In genomic region chr7:134640842-134641715, GRCh38 we compare ENCODE assay signal across 24 cellular contexts. TPM values are rescaled to one million over a fixed set of nuclear protein-coding genes. Genes with fewer than 3 reads are reported as not detected.
DNase-seq lines count a peak whose midpoint lies in the region; ATAC-seq and TF ChIP-seq lines count a peak whose summit lies in the region.
"Had no signal": no experiment of that assay in that cellular context is flagged by ENCODE, and none has a peak within 500 bp of the region (broad histone marks: within the 10 kb centered on the region; RNA-seq: fewer than 3 reads in every experiment).

No MANE protein-coding gene starts in this region.

- H3K23ac ChIP-seq in mesendoderm (ENCODE audit: low read length) = no peak overlapping the region

- CTCF ChIA-PET in activated CD4-positive, alpha-beta T cell treated with anti-CD3 and anti-CD28 coated beads for 36 hours (lab: Charles Lee) = interaction anchor here (0.8 to 1.1 kb wide), 4 partner anchors 8 to 31 kb away, joined by 3 to 6 read pairs (median 4); no protein-coding TSS in a partner anchor
- CTCF ChIA-PET in Calu3 (lab: Charles Lee) = no interaction called here

- H3K18ac ChIP-seq in mesendoderm (ENCODE audit: low read length) = no peak overlapping the region

- no peak overlapping the region for H3K27ac ChIP-seq in mesendoderm (ENCODE audit: low read depth, low read length)
- H3K27ac ChIP-seq in aorta (ENCODE audit: low read depth in 1 of 2, low read length in 2 of 2) = no peak overlapping the region
- H3K27ac ChIP-seq: brain microvascular endothelial cell, colonic mucosa, skin epidermis, testis had no signal

- H3K27me3 Mint-ChIP-seq in activated CD4-positive, alpha-beta T cell treated with anti-CD3 and anti-CD28 coated beads for 36 hours = no peaks in the 10 kb centered on the region
- H3K27me3 Mint-ChIP-seq in Calu3 (ENCODE audit: unreplicated experiment) = no peaks in the 10 kb centered on the region
- no peaks in the 10 kb centered on the region for H3K27me3 Mint-ChIP-seq in activated naive CD8-positive, alpha-beta T cell
- H3K27me3 Mint-ChIP-seq: activated naive CD8-positive, alpha-beta T cell treated with anti-CD3 and anti-CD28 coated beads, Interleukin-2, amount 10 ng/mL, durations not matched to agents 7 days and 5 days; stimulated activated memory B cell treated with anti-CD40 and anti-IgM and Interleukin-4, amounts not matched to agents 10 μg/mL and 1 μg/mL and 100 μg/mL, for 72 hours had no signal

- H3K36me3 ChIP-seq in mesendoderm (ENCODE audit: control insufficient read depth, insufficient read depth, low read length) (no peaks in the 10 kb centered on the region), aorta (ENCODE audit: control insufficient read depth in 1 of 2, insufficient read depth in 2 of 2, low read length in 1 of 2) (no peaks in the 10 kb centered on the region)
- H3K36me3 ChIP-seq: brain microvascular endothelial cell, colonic mucosa had no signal

- H3K79me1 ChIP-seq in mesendoderm (ENCODE audit: low read length) = no peaks in the 10 kb centered on the region

- no peak overlapping the region for H3K56ac ChIP-seq in mesendoderm (ENCODE audit: low read length)

- H3K4me3 ChIP-seq in mesendoderm (ENCODE audit: low read length) (no peak overlapping the region), aorta (ENCODE audit: low read length in 2 of 2) (no peak overlapping the region)
- H3K4me3 ChIP-seq: colonic mucosa, skin epidermis, testis had no signal

- H3K4me1 Mint-ChIP-seq in activated CD4-positive, alpha-beta T cell treated with anti-CD3 and anti-CD28 coated beads for 36 hours = peaks cover 56% of the 10 kb centered on the region
- peaks cover 47% of the 10 kb centered on the region for H3K4me1 Mint-ChIP-seq in Calu3 (ENCODE audit: low read depth, unreplicated experiment)
- peaks cover 29% of the 10 kb centered on the region for H3K4me1 Mint-ChIP-seq in activated naive CD8-positive, alpha-beta T cell (ENCODE audit: low read depth)
- H3K4me1 Mint-ChIP-seq: endodermal cell had no signal

- peak overlapping the region; percentile 76 for H4K8ac ChIP-seq in mesendoderm (ENCODE audit: low read depth, low read length)

- peak; percentile 42 for ATAC-seq in activated CD4-positive, alpha-beta T cell treated with anti-CD3 and anti-CD28 coated beads for 36 hours
- ATAC-seq in aorta (ENCODE audit: low FRiP score) (no peak), GM21381 (IDR thresholded peaks at IDR 0.05; ENCODE audit: unreplicated experiment) (no peak)
- ATAC-seq: SK-N-SH treated with all-trans-retinoic acid at 6 μM for 48 hours; stimulated activated memory B cell treated with anti-CD40 and anti-IgM and Interleukin-4, amounts not matched to agents 10 μg/mL and 1 μg/mL and 100 μg/mL, for 72 hours had no signal

- POLR2A ChIA-PET in activated CD4-positive, alpha-beta T cell treated with anti-CD3 and anti-CD28 coated beads for 36 hours (lab: Charles Lee) = no interaction called here

- no peak overlapping the region for H2AK5ac ChIP-seq in mesendoderm (ENCODE audit: low read length)

- intact Hi-C loops in activated CD4-positive, alpha-beta T cell treated with anti-CD3 and anti-CD28 coated beads for 36 hours (cut with DNase I, micrococcal nuclease) = no loop called here
- intact Hi-C loops in Calu3 (cut with micrococcal nuclease; ENCODE audit: unreplicated experiment) = loop anchor here (10.0 kb wide), 1 partner anchor 534 kb away; the partner anchor contains the start of gene CYREN
- intact Hi-C loops in aorta (cut with DNase I) = no loop called here

- peaks cover 6% of the 10 kb centered on the region for H3K9me3 Mint-ChIP-seq in activated CD4-positive, alpha-beta T cell treated with anti-CD3 and anti-CD28 coated beads for 36 hours (ENCODE audit: low read depth)
- peaks cover 2% of the 10 kb centered on the region for H3K9me3 Mint-ChIP-seq in Calu3 (ENCODE audit: low read depth, unreplicated experiment)
- no peaks in the 10 kb centered on the region for H3K9me3 Mint-ChIP-seq in activated naive CD8-positive, alpha-beta T cell (ENCODE audit: low read depth)
- H3K9me3 Mint-ChIP-seq: activated naive CD8-positive, alpha-beta T cell treated with anti-CD3 and anti-CD28 coated beads, Interleukin-2, amount 10 ng/mL, durations not matched to agents 7 days and 5 days; stimulated activated memory B cell treated with anti-CD40 and anti-IgM and Interleukin-4, amounts not matched to agents 10 μg/mL and 1 μg/mL and 100 μg/mL, for 72 hours had no signal

- no peak overlapping the region for H2BK15ac ChIP-seq in mesendoderm (replicated peaks; ENCODE audit: low read depth)

- BruUV-seq in Calu3 (replicated peaks; lab: Mats Ljungman, UMichigan) = no TSS peak

- no peak for TF ChIP-seq CTCF in Calu3 (IDR thresholded peaks at IDR 0.05; ENCODE audit: unreplicated experiment)

- no peak overlapping the region for H3K4ac ChIP-seq in mesendoderm (ENCODE audit: low read depth, low read length)

- H4K5ac ChIP-seq in mesendoderm (ENCODE audit: low read length) = no peak overlapping the region

- no peak overlapping the region for H2BK120ac ChIP-seq in mesendoderm (ENCODE audit: low read depth, low read length)

- no peak overlapping the region for H3K9ac ChIP-seq in mesendoderm (ENCODE audit: low read length)

- H3K27ac Mint-ChIP-seq in activated CD4-positive, alpha-beta T cell treated with anti-CD3 and anti-CD28 coated beads for 36 hours = peak overlapping the region; percentile 44
- peak overlapping the region; percentile 7 for H3K27ac Mint-ChIP-seq in Calu3 (ENCODE audit: unreplicated experiment)
- H3K27ac Mint-ChIP-seq in activated naive CD8-positive, alpha-beta T cell = peak overlapping the region; percentile 55
- H3K27ac Mint-ChIP-seq: activated naive CD8-positive, alpha-beta T cell treated with anti-CD3 and anti-CD28 coated beads, Interleukin-2, amount 10 ng/mL, durations not matched to agents 7 days and 5 days; endodermal cell; stimulated activated memory B cell treated with anti-CD40 and anti-IgM and Interleukin-4, amounts not matched to agents 10 μg/mL and 1 μg/mL and 100 μg/mL, for 72 hours had no signal

- no peak overlapping the region for H3K4me3 Mint-ChIP-seq in activated CD4-positive, alpha-beta T cell treated with anti-CD3 and anti-CD28 coated beads for 36 hours
- H3K4me3 Mint-ChIP-seq in Calu3 (ENCODE audit: low read depth, unreplicated experiment) = no peak overlapping the region
- H3K4me3 Mint-ChIP-seq in activated naive CD8-positive, alpha-beta T cell = no peak overlapping the region
- H3K4me3 Mint-ChIP-seq: activated naive CD8-positive, alpha-beta T cell treated with anti-CD3 and anti-CD28 coated beads, Interleukin-2, amount 10 ng/mL, durations not matched to agents 7 days and 5 days; endodermal cell; stimulated activated memory B cell treated with anti-CD40 and anti-IgM and Interleukin-4, amounts not matched to agents 10 μg/mL and 1 μg/mL and 100 μg/mL, for 72 hours had no signal

- H3K4me2 ChIP-seq in mesendoderm (ENCODE audit: low read length) = no peak overlapping the region

- no peak overlapping the region for H2BK5ac ChIP-seq in mesendoderm (ENCODE audit: low read length)

- H3K4me1 ChIP-seq in mesendoderm (ENCODE audit: control insufficient read depth, low read depth, low read length) (peaks cover 6% of the 10 kb centered on the region), aorta (ENCODE audit: control insufficient read depth in 1 of 2, insufficient read depth in 2 of 2, low read length in 2 of 2) (peaks cover 0 to 1% of the 10 kb centered on the region in 2 donors)
- H3K4me1 ChIP-seq: colonic mucosa had no signal

- no peaks in the 10 kb centered on the region for H3K79me2 ChIP-seq in mesendoderm (ENCODE audit: control insufficient read depth, insufficient read depth, low read length)

- no peaks in the 10 kb centered on the region for H3K27me3 ChIP-seq in mesendoderm (ENCODE audit: insufficient read depth, low read length, poor library complexity)
- no peaks in the 10 kb centered on the region for H3K27me3 ChIP-seq in aorta (ENCODE audit: control insufficient read depth in 1 of 2, insufficient read depth in 2 of 2, low read length in 1 of 2)
- H3K27me3 ChIP-seq: brain microvascular endothelial cell, colonic mucosa, testis had no signal

- WGBS in mesendoderm (ENCODE audit: extremely low coverage, insufficient coverage, low lambda C conversion rate) = no CpG with 5 or more reads among the region's 3 CpGs
- WGBS in aorta, 2 donors = 79 to 84% methylated on average over 3 of the region's 3 CpGs

- no peak for DNase-seq in activated CD4-positive, alpha-beta T cell treated with anti-CD3 and anti-CD28 coated beads for 36 hours
- DNase-seq in activated CD4-positive, alpha-beta T cell treated with anti-CD3 and anti-CD28 coated beads, Interleukin-2, amount 50 U/mL, for 4 hours = no peak
- DNase-seq in Calu3 = no peak
- no peak for DNase-seq in mesendoderm
- no peak for DNase-seq in aorta
- no peak for DNase-seq in ureter (ENCODE audit: low spot score)
- DNase-seq: 8988T; activated naive CD8-positive, alpha-beta T cell treated with anti-CD3 and anti-CD28 coated beads, Interleukin-2, amount 10 ng/mL, durations not matched to agents 7 days and 5 days; brain microvascular endothelial cell; Caco-2; colonic mucosa; endodermal cell; Karpas-422; mammary epithelial cell; NCI-H1694; NCI-H69; occipital lobe; stimulated activated CD4-positive, alpha-beta T cell treated with anti-CD3 and anti-CD28 coated beads, Interleukin-1b, Interleukin-23, amount 100 ng/mL, for 48 hours; testis had no signal

- no peaks in the 10 kb centered on the region for H3K9me3 ChIP-seq in aorta (ENCODE audit: control insufficient read depth, low read length)
- H3K9me3 ChIP-seq: Caco-2, colonic mucosa, testis had no signal

- peaks cover 2% of the 10 kb centered on the region for H3K36me3 Mint-ChIP-seq in activated CD4-positive, alpha-beta T cell treated with anti-CD3 and anti-CD28 coated beads for 36 hours (ENCODE audit: low read depth)
- H3K36me3 Mint-ChIP-seq in Calu3 (ENCODE audit: insufficient read depth, unreplicated experiment) = peaks cover 6% of the 10 kb centered on the region
- peaks cover 2% of the 10 kb centered on the region for H3K36me3 Mint-ChIP-seq in activated naive CD8-positive, alpha-beta T cell
- H3K36me3 Mint-ChIP-seq: activated naive CD8-positive, alpha-beta T cell treated with anti-CD3 and anti-CD28 coated beads, Interleukin-2, amount 10 ng/mL, durations not matched to agents 7 days and 5 days had no signal

RNA-seq across cellular contexts. Expression of gene BPGM, which starts 5.6 kb away (rescaled TPM):
- 10 to 100 TPM; 17.5 to 18.6 TPM for total RNA-seq in activated CD4-positive, alpha-beta T cell treated with anti-CD3 and anti-CD28 coated beads for 36 hours
- total RNA-seq in Calu3 (2022) = 23.3 and 32.5 TPM in 2 replicates
- 14.5 TPM for polyA plus RNA-seq in mesendoderm (2013, experiment 1 of 2)
- 14.2 TPM for polyA plus RNA-seq in mesendoderm (2013, experiment 2 of 2)
- total RNA-seq in aorta = 10 to 100 TPM; 10.5 to 15.7 TPM
- polyA plus RNA-seq in aorta = 10 to 100 TPM; 18.2 to 27.7 TPM
- 25.5 TPM for total RNA-seq in ureter
